8 cellular contexts compared by ENCODE assay signal in the genomic region with DNA sequence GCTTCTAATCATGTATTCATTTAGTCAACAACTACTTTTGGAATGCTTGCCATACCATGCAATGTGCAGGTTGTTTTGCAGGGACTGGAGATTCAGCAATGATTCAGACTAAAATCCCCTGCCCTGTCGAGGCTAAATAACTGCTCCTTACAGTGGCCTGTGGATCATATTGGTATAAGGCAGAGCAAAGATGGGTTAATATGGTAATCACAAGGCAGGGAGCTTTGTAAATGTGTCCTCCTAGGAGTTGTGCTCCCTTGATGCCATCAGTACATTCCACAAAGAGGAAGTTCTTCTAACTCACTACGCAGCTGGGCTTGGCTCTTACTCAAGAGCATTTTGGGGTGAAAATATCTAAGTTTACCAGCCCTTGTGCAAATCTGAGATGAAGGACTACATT. TPM values are rescaled to one million over a fixed set of nuclear protein-coding genes. Genes with fewer than 3 reads are reported as not detected.
DNase-seq lines count a peak whose midpoint lies in the region; ATAC-seq and TF ChIP-seq lines count a peak whose summit lies in the region.

No MANE protein-coding gene starts in this region.

- CTCF ChIA-PET in CD8-positive, alpha-beta T cell (lab: Charles Lee) = interaction anchor here (0.9 to 1.2 kb wide), 6 partner anchors 9 to 224 kb away, joined by 3 read pairs; no protein-coding TSS in a partner anchor

- H3K27ac ChIP-seq in CD8-positive, alpha-beta T cell (ENCODE audit: low read depth, low read length) = peak overlapping the region; percentile 66
- H3K27ac ChIP-seq in SK-N-MC (peak overlapping the region; percentile 68; the same call in 1 of the 2 replicates), epithelial cell of prostate (peak overlapping the region; percentile 71), neutrophil (peak overlapping the region; percentile 96)

- H3K4me1 ChIP-seq in CD8-positive, alpha-beta T cell (ENCODE audit: insufficient read depth, low read length) = peaks cover 24% of the 10 kb centered on the region
- H3K4me1 ChIP-seq in neutrophil (ENCODE audit: control insufficient read depth in 1 of 2, insufficient read depth in 1 of 2, low read depth in 1 of 2, low read length in 1 of 2) = peaks cover 44 to 51% of the 10 kb centered on the region in 2 experiments

- H3K27ac Mint-ChIP-seq in CD8-positive, alpha-beta T cell = peak overlapping the region; percentile 98

- no peaks in the 10 kb centered on the region for H3K27me3 Mint-ChIP-seq in CD8-positive, alpha-beta T cell (ENCODE audit: low read depth)

- peak overlapping the region; percentile 67 for H3K9ac ChIP-seq in SK-N-MC (ENCODE audit: insufficient read length)

- no peaks in the 10 kb centered on the region for H3K9me3 ChIP-seq in CD8-positive, alpha-beta T cell (ENCODE audit: low read length)
- H3K9me3 ChIP-seq in SK-N-MC (ENCODE audit: low read depth, low read length) (no peaks in the 10 kb centered on the region), neutrophil (no peaks in the 10 kb centered on the region)

- peak overlapping the region; percentile 51 for H3K4me3 ChIP-seq in CD8-positive, alpha-beta T cell (ENCODE audit: low read depth, low read length)
- peak overlapping the region; percentile 75 for H3K4me3 ChIP-seq in SK-N-MC
- peak overlapping the region; percentile 85 to 92 for H3K4me3 ChIP-seq in neutrophil (ENCODE audit: low read depth in 1 of 2, low read length in 1 of 2)

- H3K36me3 ChIP-seq in CD8-positive, alpha-beta T cell (ENCODE audit: insufficient read depth, low read length) = no peaks in the 10 kb centered on the region
- no peaks in the 10 kb centered on the region for H3K36me3 ChIP-seq in SK-N-MC (ENCODE audit: insufficient read depth, low read length)
- peaks cover 7% of the 10 kb centered on the region for H3K36me3 ChIP-seq in neutrophil

- DNase-seq in CD8-positive, alpha-beta T cell = peak in 1 of 7 experiments; percentile 53
- DNase-seq in SK-N-MC (ENCODE audit: low read depth, low spot score) (no peak), epithelial cell of prostate (ENCODE audit: low read depth, low spot score) (no peak), NCI-H1105 treated with DMSO at 0.1 percent for 48 hours (lab: John Stamatoyannopoulos, UW) (no peak)
- DNase-seq in stimulated activated CD4-positive, alpha-beta T cell treated with anti-CD3 and anti-CD28 coated beads, Interleukin-1b, Interleukin-23, amount 100 ng/mL, for 48 hours = no peak

- H3K4me3 Mint-ChIP-seq in CD8-positive, alpha-beta T cell = peak overlapping the region; percentile 88

- TF ChIP-seq CTCF in CD8-positive, alpha-beta T cell (IDR thresholded peaks at IDR 0.05) = no peak
- no peak for TF ChIP-seq CTCF in neutrophil (IDR thresholded peaks at IDR 0.05)

- H3K36me3 Mint-ChIP-seq in CD8-positive, alpha-beta T cell = peaks cover 23% of the 10 kb centered on the region

- H3K9me3 Mint-ChIP-seq in CD8-positive, alpha-beta T cell = peaks cover 8% of the 10 kb centered on the region

- POLR2A ChIA-PET in CD8-positive, alpha-beta T cell (lab: Charles Lee) = interaction anchor here (0.8 to 3.6 kb wide), 10 partner anchors 37 to 1483 kb away, joined by 3 to 22 read pairs (median 4); a partner anchor contains a TSS

- H3K27me3 ChIP-seq in CD8-positive, alpha-beta T cell (ENCODE audit: insufficient read depth, low read length) = no peaks in the 10 kb centered on the region
- no peaks in the 10 kb centered on the region for H3K27me3 ChIP-seq in neutrophil

- ATAC-seq in CD8-positive, alpha-beta T cell = peak; percentile 35
- peak; percentile 32 for ATAC-seq in GM21723 (IDR thresholded peaks at IDR 0.05; ENCODE audit: unreplicated experiment)
- ATAC-seq in GM19452 (IDR thresholded peaks at IDR 0.05; ENCODE audit: unreplicated experiment) = no peak

- H3K4me1 Mint-ChIP-seq in CD8-positive, alpha-beta T cell (ENCODE audit: low read depth) = peaks cover 34% of the 10 kb centered on the region

- intact Hi-C loops in CD8-positive, alpha-beta T cell (cut with DNase I, micrococcal nuclease) = loop anchor here in 1 of 2 experiments (2.0 kb wide), 1 partner anchor 114 kb away; a partner anchor contains a TSS

RNA-seq across cellular contexts. Expression of a gene that starts 0.6 kb away (rescaled TPM):
- total RNA-seq in CD8-positive, alpha-beta T cell = 10 to 100 TPM; 18.4 TPM

RNA-seq across cellular contexts. Expression of a gene that starts 26.6 kb away (rescaled TPM):
- 1 to 10 TPM; 4.8 to 5.2 TPM for total RNA-seq in CD8-positive, alpha-beta T cell

RNA-seq across cellular contexts. Expression of a gene that starts 49.7 kb away (rescaled TPM):
- 10 to 100 TPM in 1 of 2 experiments, 1 to 10 TPM in 1; 9.7 to 12.1 TPM for total RNA-seq in CD8-positive, alpha-beta T cell
